Comparison of ENCODE assay signal across 18 cellular contexts in genomic region chr13:44703371-44703770, GRCh38.
DNase-seq lines count a peak whose midpoint lies in the region; ATAC-seq, FAIRE-seq and TF ChIP-seq lines count a peak whose summit lies in the region.
"Had no signal": no experiment of that assay in that cellular context is flagged by ENCODE, and none has a peak within 500 bp of the region (broad histone marks: within the 10 kb centered on the region; RNA-seq: fewer than 3 reads in every experiment).

No MANE protein-coding gene starts in this region.

- H3K9me3 ChIP-seq in GM23248 (ENCODE audit: low read depth) = no peaks in the 10 kb centered on the region
- H3K9me3 ChIP-seq: gastrocnemius medialis, uterus had no signal

- H3F3A ChIP-seq in GM23248 (ENCODE audit: insufficient read depth) = 0 out of 2 replicates have a peak, but pooled peaks cover 4% of the 10 kb centered on the region

- H3K4me2 ChIP-seq in GM23248 (ENCODE audit: unreplicated experiment) = no peak overlapping the region
- H3K4me2 ChIP-seq: PC-9, smooth muscle cell had no signal

- no peaks in the 10 kb centered on the region for H3K27me3 ChIP-seq in GM23248 (replicated peaks; ENCODE audit: insufficient read depth)
- H3K27me3 ChIP-seq: gastrocnemius medialis, uterus had no signal

- in situ Hi-C loops in GM23248 (cut with MboI) = no loop called here

- H3K36me3 ChIP-seq in GM23248 (ENCODE audit: low read depth) = no peaks in the 10 kb centered on the region
- H3K36me3 ChIP-seq: gastrocnemius medialis, uterus had no signal

- no peak overlapping the region for H2AFZ ChIP-seq in GM23248
- H2AFZ ChIP-seq: PC-9 had no signal

- no peak overlapping the region for H3K27ac ChIP-seq in GM23248
- H3K27ac ChIP-seq: gastrocnemius medialis, PC-9, uterus, VCaP had no signal

- WGBS in GM23248 (ENCODE audit: low coverage in 1 of 2, low lambda C conversion rate in 2 of 2, missing lambda C conversion rate in 2 of 2), 2 experiments = 58 to 60% methylated on average over 3 of the region's 3 CpGs

- peaks cover 5% of the 10 kb centered on the region for H3K4me1 ChIP-seq in GM23248 (ENCODE audit: insufficient read depth)
- H3K4me1 ChIP-seq: gastrocnemius medialis, uterus had no signal

- no peak overlapping the region for H3K4me3 ChIP-seq in GM23248
- H3K4me3 ChIP-seq: gastrocnemius medialis, PC-9, smooth muscle cell, uterus had no signal

- no peaks in the 10 kb centered on the region for H3K9me2 ChIP-seq in GM23248 (ENCODE audit: insufficient read depth)

- no peak for FAIRE-seq in urothelium cell line (lab: Jason Lieb, UNC)

- H3K9ac ChIP-seq in GM23248 = no peak overlapping the region

- ATAC-seq in SK-N-SH treated with all-trans-retinoic acid at 6 μM for 48 hours (peak; percentile 93), left cardiac atrium (no peak), HG02623 (IDR thresholded peaks at IDR 0.05; ENCODE audit: unreplicated experiment) (no peak)
- ATAC-seq: CD8-positive, alpha-beta T cell had no signal

- intact Hi-C loops in left cardiac atrium (cut with DNase I) = no loop called here

- DNase-seq in GM23248 (peak; percentile 76), fibroblast of peridontal ligament (ENCODE audit: extremely low read depth) (peak; percentile 65), urothelium cell line (ENCODE audit: low spot score) (peak; percentile 14), left cardiac atrium (no peak), CD1c-positive myeloid dendritic cell (ENCODE audit: extremely low spot score) (no peak)
- DNase-seq: activated effector memory CD4-positive, alpha-beta T cell treated with anti-CD3 and anti-CD28 coated beads, Interleukin-2, amount 50 U/mL, for 16 hours; CD8-positive, alpha-beta T cell; gastrocnemius medialis; Kasumi-1; NCI-H2029; NCI-H526 treated with DMSO at 0.1 percent for 48 hours; PC-9; SW 1271; uterus had no signal

- H3K79me2 ChIP-seq in GM23248 (ENCODE audit: insufficient read depth) = no peaks in the 10 kb centered on the region

- H4K20me1 ChIP-seq in GM23248 (ENCODE audit: insufficient read depth) = no peaks in the 10 kb centered on the region

TF ChIP-seq in SK-N-SH treated with all-trans-retinoic acid at 6 μM for 48 hours, 23 proteins besides CTCF, POLR2A, EP300 and RAD21:
- TF ChIP-seq PPARA (CRISPR knock-in tag; IDR thresholded peaks at IDR 0.05; ENCODE audit: borderline replicate concordance) (no peak), SNAI2 (CRISPR knock-in tag; IDR thresholded peaks at IDR 0.05) (no peak), ESRRG (CRISPR knock-in tag; IDR thresholded peaks at IDR 0.05) (no peak), ISL1 (CRISPR knock-in tag; IDR thresholded peaks at IDR 0.05) (no peak), ZNF70 (CRISPR knock-in tag; IDR thresholded peaks at IDR 0.05) (no peak)

Comparison
In these comparisons a context has a peak if more than half of its experiments do, and no peak if none do; other contexts are left out.
1. DNase-seq: peak in GM23248 (single experiment), fibroblast of peridontal ligament (single experiment) and urothelium cell line (single experiment); none in left cardiac atrium (single experiment) and CD1c-positive myeloid dendritic cell (single experiment).